Comparison of ENCODE assay signal across 7 cellular contexts in genomic region chr13:44342741-44343140, GRCh38. TPM values are rescaled to one million over a fixed set of nuclear protein-coding genes. Genes with fewer than 3 reads are reported as not detected.
"Had no signal": no experiment of that assay in that cellular context is flagged by ENCODE, and none has a peak within 500 bp of the region (broad histone marks: within the 10 kb centered on the region; RNA-seq: fewer than 3 reads in every experiment).

No MANE protein-coding gene starts in this region.

- H3K27ac Mint-ChIP-seq: IgD-negative memory B cell had no signal

- DNase-seq: IMR-90, KBM-7 had no signal

- H3K27ac ChIP-seq: HL-60 had no signal

- H3K4me3 ChIP-seq: K562 had no signal

- FAIRE-seq: HepG2, HTR-8/SVneo, K562 had no signal

- H3K4me3 Mint-ChIP-seq: IgD-negative memory B cell had no signal

RNA-seq across cellular contexts. Expression of gene SERP2, which starts 30.9 kb away (rescaled TPM):
- polyA plus RNA-seq: HepG2, IgD-negative memory B cell had no signal
